Comparison of ENCODE assay signal across 14 cellular contexts in the genomic region with DNA sequence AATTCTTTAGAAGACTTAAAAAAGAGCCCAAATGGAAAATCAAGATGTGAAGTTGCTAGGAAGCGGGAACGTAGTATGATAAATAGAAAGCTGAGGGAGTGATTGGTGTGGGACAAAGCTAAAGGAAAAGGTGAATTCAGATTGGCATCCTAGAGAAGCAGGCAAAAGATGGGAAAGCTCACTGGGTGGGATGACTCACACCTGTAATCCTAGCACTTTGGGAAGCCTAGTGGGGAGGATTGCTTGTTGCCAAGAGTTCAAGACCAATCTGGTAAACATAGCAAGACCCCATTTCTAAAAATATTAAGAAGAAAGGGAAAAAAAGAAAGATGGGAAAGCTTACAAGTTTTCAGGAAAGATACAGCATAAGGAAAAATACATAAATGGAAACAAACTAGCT. TPM values are rescaled to one million over a fixed set of nuclear protein-coding genes. Genes with fewer than 3 reads are reported as not detected.
DNase-seq lines count a peak whose midpoint lies in the region; FAIRE-seq and TF ChIP-seq lines count a peak whose summit lies in the region.
"Had no signal": no experiment of that assay in that cellular context is flagged by ENCODE, and none has a peak within 500 bp of the region (broad histone marks: within the 10 kb centered on the region; RNA-seq: fewer than 3 reads in every experiment).

No MANE protein-coding gene starts in this region.

- peak overlapping the region; percentile 42 for H3K4me3 Mint-ChIP-seq in activated CD4-positive, alpha-beta T cell treated with anti-CD3 and anti-CD28 coated beads, Interleukin-2, amount 10 ng/mL, durations not matched to agents 7 days and 5 days
- H3K4me3 Mint-ChIP-seq in astrocyte (ENCODE audit: unreplicated experiment) = peak overlapping the region; percentile 71
- peak overlapping the region; percentile 73 for H3K4me3 Mint-ChIP-seq in neural crest cell

- TF ChIP-seq EP300 in ovary (IDR thresholded peaks at IDR 0.05) = no peak

- peaks cover 35% of the 10 kb centered on the region for H3K4me1 Mint-ChIP-seq in activated CD4-positive, alpha-beta T cell treated with anti-CD3 and anti-CD28 coated beads, Interleukin-2, amount 10 ng/mL, durations not matched to agents 7 days and 5 days
- H3K4me1 Mint-ChIP-seq in astrocyte (ENCODE audit: low read depth, unreplicated experiment) (peaks cover 12% of the 10 kb centered on the region), neural crest cell (peaks cover 32% of the 10 kb centered on the region)

- H3K9me3 ChIP-seq in astrocyte (ENCODE audit: insufficient read depth, low read depth, low read length) (no peaks in the 10 kb centered on the region), ovary (no peaks in the 10 kb centered on the region)
- H3K9me3 ChIP-seq: upper lobe of left lung had no signal

- peaks cover 57% of the 10 kb centered on the region for H3K79me2 ChIP-seq in astrocyte (ENCODE audit: insufficient read depth, low read length)

- POLR2A ChIA-PET in activated CD4-positive, alpha-beta T cell treated with anti-CD3 and anti-CD28 coated beads, Interleukin-2, amount 10 ng/mL, durations not matched to agents 7 days and 5 days (lab: Charles Lee) = interaction anchor here (0.6 kb wide), 1 partner anchor 961 kb away, joined by 5 read pairs; no protein-coding TSS in a partner anchor

- DNase-seq in activated CD4-positive, alpha-beta T cell treated with anti-CD3 and anti-CD28 coated beads, Interleukin-2, amount 10 ng/mL, durations not matched to agents 7 days and 5 days = no peak
- DNase-seq in activated CD4-positive, alpha-beta T cell treated with anti-CD3 and anti-CD28 coated beads for 4 hours = no peak
- peak; percentile 18 for DNase-seq in M059J (ENCODE audit: low read depth)
- no peak for DNase-seq in astrocyte (ENCODE audit: low read depth)
- no peak for DNase-seq in neural crest cell (ENCODE audit: low read depth, low spot score)
- DNase-seq in ovary = no peak
- no peak for DNase-seq in LoVo (ENCODE audit: low spot score)
- no peak for DNase-seq in SW480 (ENCODE audit: low spot score)
- DNase-seq: caudate nucleus, DMS 273 treated with DMSO at 0.1 percent for 48 hours, erythroblast, NCI-H1417 treated with DMSO at 0.1 percent for 48 hours, NCI-H524, upper lobe of left lung had no signal

- H3K9ac ChIP-seq in astrocyte (ENCODE audit: low read length) = no peak overlapping the region

- H3K27me3 Mint-ChIP-seq in activated CD4-positive, alpha-beta T cell treated with anti-CD3 and anti-CD28 coated beads, Interleukin-2, amount 10 ng/mL, durations not matched to agents 7 days and 5 days = no peaks in the 10 kb centered on the region
- H3K27me3 Mint-ChIP-seq in astrocyte (ENCODE audit: low read depth, unreplicated experiment) (no peaks in the 10 kb centered on the region), neural crest cell (ENCODE audit: low read depth) (no peaks in the 10 kb centered on the region)

- H3K4me3 ChIP-seq in astrocyte (ENCODE audit: insufficient read depth, low read depth, low read length) = no peak overlapping the region
- H3K4me3 ChIP-seq in ovary = no peak overlapping the region
- H3K4me3 ChIP-seq: upper lobe of left lung had no signal

- H3K4me1 ChIP-seq in astrocyte (ENCODE audit: insufficient read depth, low read length) = peaks cover 4% of the 10 kb centered on the region
- H3K4me1 ChIP-seq in ovary (ENCODE audit: insufficient read depth) = peaks cover 5% of the 10 kb centered on the region

- peaks cover 34% of the 10 kb centered on the region for H3K36me3 Mint-ChIP-seq in activated CD4-positive, alpha-beta T cell treated with anti-CD3 and anti-CD28 coated beads, Interleukin-2, amount 10 ng/mL, durations not matched to agents 7 days and 5 days (ENCODE audit: low read depth)
- H3K36me3 Mint-ChIP-seq in astrocyte (ENCODE audit: low read depth, unreplicated experiment) = peaks cover 5% of the 10 kb centered on the region
- H3K36me3 Mint-ChIP-seq in neural crest cell (ENCODE audit: low read depth) = peaks cover 4% of the 10 kb centered on the region

- WGBS in ovary, 3 donors = 92 to 95% (median 94%) methylated on average over 2 of the region's 2 CpGs

- TF ChIP-seq CTCF in astrocyte (IDR thresholded peaks at IDR 0.05; ENCODE audit: insufficient read depth, low read depth, low read length) (no peak), neural crest cell (conservative IDR thresholded peaks at IDR 0.05) (no peak), ovary (IDR thresholded peaks at IDR 0.05) (no peak)

- H3K9me3 Mint-ChIP-seq in activated CD4-positive, alpha-beta T cell treated with anti-CD3 and anti-CD28 coated beads, Interleukin-2, amount 10 ng/mL, durations not matched to agents 7 days and 5 days = no peaks in the 10 kb centered on the region
- H3K9me3 Mint-ChIP-seq in astrocyte (ENCODE audit: unreplicated experiment) = no peaks in the 10 kb centered on the region
- H3K9me3 Mint-ChIP-seq in neural crest cell = no peaks in the 10 kb centered on the region

- no peak overlapping the region for H3K4me2 ChIP-seq in astrocyte (ENCODE audit: low read length)

- CTCF ChIA-PET in activated CD4-positive, alpha-beta T cell treated with anti-CD3 and anti-CD28 coated beads, Interleukin-2, amount 10 ng/mL, durations not matched to agents 7 days and 5 days (lab: Charles Lee) = interaction anchor here (1.0 to 1.9 kb wide), 4 partner anchors 9 to 39 kb away, joined by 3 to 6 read pairs (median 4); a partner anchor contains a TSS

- intact Hi-C loops in ovary (cut with DNase I) = no loop called here

- H3K27me3 ChIP-seq in astrocyte (ENCODE audit: insufficient read depth, low read length) (no peaks in the 10 kb centered on the region), ovary (no peaks in the 10 kb centered on the region)
- H3K27me3 ChIP-seq: upper lobe of left lung had no signal

- no peak for TF ChIP-seq POLR2A in ovary (IDR thresholded peaks at IDR 0.05)

- FAIRE-seq in astrocyte (lab: Jason Lieb, UNC) = no peak

- H3K27ac ChIP-seq in astrocyte (ENCODE audit: low read depth, low read length) = no peak overlapping the region
- no peak overlapping the region for H3K27ac ChIP-seq in ovary
- H3K27ac ChIP-seq: upper lobe of left lung had no signal

- H3K36me3 ChIP-seq in astrocyte (ENCODE audit: insufficient read depth, low read length) = peaks cover 7% of the 10 kb centered on the region
- no peaks in the 10 kb centered on the region for H3K36me3 ChIP-seq in ovary

- H4K20me1 ChIP-seq in astrocyte (ENCODE audit: insufficient read depth, low read length) = peaks cover 9% of the 10 kb centered on the region

- H2AFZ ChIP-seq in astrocyte (ENCODE audit: low read depth, low read length) = no peak overlapping the region

- H3K27ac Mint-ChIP-seq in activated CD4-positive, alpha-beta T cell treated with anti-CD3 and anti-CD28 coated beads, Interleukin-2, amount 10 ng/mL, durations not matched to agents 7 days and 5 days = peak overlapping the region; percentile 26
- H3K27ac Mint-ChIP-seq in astrocyte (ENCODE audit: unreplicated experiment) (peak overlapping the region; percentile 7), neural crest cell (ENCODE audit: unreplicated experiment) (no peak overlapping the region)

RNA-seq across cellular contexts. Expression of a gene that starts 1.8 kb away (rescaled TPM):
- total RNA-seq in activated CD4-positive, alpha-beta T cell treated with anti-CD3 and anti-CD28 coated beads, Interleukin-2, amount 10 ng/mL, durations not matched to agents 7 days and 5 days = 10 to 100 TPM; 69.6 to 72.9 TPM
- 42.4 and 49.3 TPM in 2 replicates for total RNA-seq in M059J (2014; rRNA removed; shearing (Covaris generic))
- 63.7 and 65.0 TPM in 2 replicates for total RNA-seq in astrocyte
- total RNA-seq in neural crest cell = 96.2 and 101 TPM in 2 replicates
- 10 to 100 TPM; 42.2 to 74.7 (median 63.1) TPM for total RNA-seq in ovary
- polyA plus RNA-seq in ovary = 10 to 100 TPM; 80.1 to 85.4 TPM

RNA-seq across cellular contexts. Expression of a gene that starts 13.1 kb away (rescaled TPM):
- total RNA-seq in activated CD4-positive, alpha-beta T cell treated with anti-CD3 and anti-CD28 coated beads, Interleukin-2, amount 10 ng/mL, durations not matched to agents 7 days and 5 days = 1 to 10 TPM; 1.7 to 2.1 TPM
- 11.4 and 22.2 TPM in 2 replicates for total RNA-seq in M059J (2014; rRNA removed; shearing (Covaris generic))
- total RNA-seq in astrocyte = 4.8 and 6.3 TPM in 2 replicates
- total RNA-seq in neural crest cell = 3.7 and 5.0 TPM in 2 replicates
- total RNA-seq in ovary = 10 to 100 TPM in 3 of 7 donors, 1 to 10 TPM in 4; 3.6 to 22.5 (median 7.7) TPM
- polyA plus RNA-seq in ovary = 10 to 100 TPM; 10.8 to 12.7 TPM

RNA-seq across cellular contexts. Expression of a gene that starts 22.9 kb away (rescaled TPM):
- 1 to 10 TPM; 2.4 to 3.5 TPM for total RNA-seq in activated CD4-positive, alpha-beta T cell treated with anti-CD3 and anti-CD28 coated beads, Interleukin-2, amount 10 ng/mL, durations not matched to agents 7 days and 5 days
- total RNA-seq in M059J (2014; rRNA removed; shearing (Covaris generic)) = 1.0 and 4.3 TPM in 2 replicates
- total RNA-seq in astrocyte (7.9 and 9.6 TPM in 2 replicates), neural crest cell (15.0 and 16.1 TPM in 2 replicates), ovary (10 to 100 TPM in 1 of 7 donors, 1 to 10 TPM in 6; 2.0 to 20.9 (median 4.4) TPM)
- 10 to 100 TPM in 1 of 2 donors, 1 to 10 TPM in 1; 8.4 to 34.8 TPM for polyA plus RNA-seq in ovary

RNA-seq across cellular contexts. Expression of a gene that starts 25.9 kb away (rescaled TPM):
- 10 to 100 TPM; 83.2 to 87.7 TPM for total RNA-seq in activated CD4-positive, alpha-beta T cell treated with anti-CD3 and anti-CD28 coated beads, Interleukin-2, amount 10 ng/mL, durations not matched to agents 7 days and 5 days
- 43.2 and 58.5 TPM in 2 replicates for total RNA-seq in M059J (2014; rRNA removed; shearing (Covaris generic))
- total RNA-seq in astrocyte (47.1 and 52.9 TPM in 2 replicates), neural crest cell (85.9 and 86.6 TPM in 2 replicates), ovary (10 to 100 TPM; 34.6 to 86.0 (median 66.9) TPM)
- polyA plus RNA-seq in ovary = 10 to 100 TPM; 50.5 to 68.6 TPM

RNA-seq across cellular contexts. Expression of a gene that starts 26.7 kb away (rescaled TPM):
- 100 to 1,000 TPM; 130 to 137 TPM for total RNA-seq in activated CD4-positive, alpha-beta T cell treated with anti-CD3 and anti-CD28 coated beads, Interleukin-2, amount 10 ng/mL, durations not matched to agents 7 days and 5 days
- total RNA-seq in M059J (2014; rRNA removed; shearing (Covaris generic)) = 153 and 163 TPM in 2 replicates
- total RNA-seq in astrocyte = 99.9 and 100 TPM in 2 replicates
- 142 and 145 TPM in 2 replicates for total RNA-seq in neural crest cell
- 100 to 1,000 TPM in 6 of 7 donors, 10 to 100 TPM in 1; 80.0 to 129 (median 116) TPM for total RNA-seq in ovary
- polyA plus RNA-seq in ovary = 100 to 1,000 TPM; 103 to 151 TPM
